Comparison of ENCODE assay signal across 8 cellular contexts in genomic region chr1:145095284-145096057, GRCh38. TPM values are rescaled to one million over a fixed set of nuclear protein-coding genes. Genes with fewer than 3 reads are reported as not detected.
A peak's percentile ranks its signal among the peaks of the same experiment; 100 is the strongest.
DNase-seq lines count a peak whose midpoint lies in the region; ATAC-seq and TF ChIP-seq lines count a peak whose summit lies in the region.
"Not testable (repeated sequence)": the region's sequence is repeated elsewhere in the genome, so short reads cannot be mapped to it uniquely, and the experiment has no call there.

TSS of gene FAM72D (plus strand) at chr1:145095974. CDS start at chr1:145096848, 874 bp downstream.
TSS of gene SRGAP2B (minus strand) at chr1:145095328. CDS start at chr1:145092901, 2,427 bp downstream.

- peak; percentile 80 for ATAC-seq in GM18505 (IDR thresholded peaks at IDR 0.05; ENCODE audit: unreplicated experiment)
- peak; percentile 81 for ATAC-seq in GM21529 (IDR thresholded peaks at IDR 0.05; ENCODE audit: unreplicated experiment)
- ATAC-seq in HG03095 (IDR thresholded peaks at IDR 0.05; ENCODE audit: unreplicated experiment), result peak; percentile 78
- peak; percentile 92 for ATAC-seq in gastroesophageal sphincter
- ATAC-seq in natural killer cell, result peak; percentile 78 to 92 (median 81)

- not testable (repeated sequence) for H3K4me1 Mint-ChIP-seq in natural killer cell

- H3K27ac ChIP-seq in OCI-LY3 (ENCODE audit: low read length), result not testable (repeated sequence)
- H3K27ac ChIP-seq in gastroesophageal sphincter (peak within 1 kb of the TSS in 3 of 4 donors; percentile 51 to 82 (median 80)), transverse colon (peak within 1 kb of the TSS in 3 of 4 donors; percentile 74 to 80 (median 76))

- H3K9me3 Mint-ChIP-seq in natural killer cell, result not testable (repeated sequence)

- not testable (repeated sequence) for TF ChIP-seq CTCF in OCI-LY3 (IDR thresholded peaks at IDR 0.05; ENCODE audit: low read depth, low read length); gastroesophageal sphincter (IDR thresholded peaks at IDR 0.05); natural killer cell (IDR thresholded peaks at IDR 0.05); transverse colon (IDR thresholded peaks at IDR 0.05)

- not testable (repeated sequence) for H3K9ac ChIP-seq in OCI-LY3 (ENCODE audit: low read length); adipocyte (ENCODE audit: low read length)

- not testable (repeated sequence) for DNase-seq in adipocyte (ENCODE audit: low read depth); natural killer cell; transverse colon

- not testable (repeated sequence) for TF ChIP-seq EP300 in gastroesophageal sphincter (IDR thresholded peaks at IDR 0.05); transverse colon (IDR thresholded peaks at IDR 0.05; ENCODE audit: low read depth)

- not testable (repeated sequence) for H3K9me3 ChIP-seq in OCI-LY3 (ENCODE audit: insufficient read depth, low read length); adipocyte (ENCODE audit: control insufficient read depth, low read length); gastroesophageal sphincter; transverse colon

- H3K36me3 Mint-ChIP-seq in natural killer cell, result not testable (repeated sequence)

- H2AFZ ChIP-seq in OCI-LY3 (ENCODE audit: low read depth, low read length), result not testable (repeated sequence)

- intact Hi-C loops in natural killer cell (cut with micrococcal nuclease); transverse colon (cut with DNase I; ENCODE audit: low total_unique reads): not testable (repeated sequence)

- H3K4me2 ChIP-seq in OCI-LY3 (ENCODE audit: low read length), result not testable (repeated sequence)

- H3K36me3 ChIP-seq in OCI-LY3 (replicated peaks; ENCODE audit: low read depth, low read length); adipocyte (ENCODE audit: control insufficient read depth, insufficient read depth, low read length, severe bottlenecking); gastroesophageal sphincter; transverse colon: not testable (repeated sequence)

- H4K20me1 ChIP-seq in OCI-LY3 (ENCODE audit: insufficient read depth, low read length), result not testable (repeated sequence)

- H3K27me3 Mint-ChIP-seq in natural killer cell (ENCODE audit: low read depth in 2 of 2), result not testable (repeated sequence)

- not testable (repeated sequence) for TF ChIP-seq POLR2A in GM18505 (IDR thresholded peaks at IDR 0.05; ENCODE audit: borderline replicate concordance, extremely low read depth, insufficient read depth, insufficient read length); gastroesophageal sphincter (IDR thresholded peaks at IDR 0.05); transverse colon (IDR thresholded peaks at IDR 0.05)

- in situ Hi-C loops in transverse colon (cut with MboI; ENCODE audit: low pct_ligation_motif_present in 1 of 4, low pct_unique_long_range_greater_than_20kb in 1 of 4, low sequenced_read_pairs in 3 of 4), result not testable (repeated sequence)

- H3K4me1 ChIP-seq in OCI-LY3 (ENCODE audit: low read length); adipocyte (ENCODE audit: control insufficient read depth, insufficient read depth, low read length); gastroesophageal sphincter; transverse colon: not testable (repeated sequence)

- H3K27me3 ChIP-seq in OCI-LY3 (ENCODE audit: low read depth, low read length); adipocyte (replicated peaks; ENCODE audit: control insufficient read depth, insufficient read depth, low read length); gastroesophageal sphincter; transverse colon: not testable (repeated sequence)

- H3K4me3 Mint-ChIP-seq in natural killer cell, result not testable (repeated sequence)

- H3K4me3 ChIP-seq in OCI-LY3 (ENCODE audit: low read length) (peak within 1 kb of the TSS; percentile 65; the same call in 1 of the 2 replicates), adipocyte (ENCODE audit: low read length) (peak within 1 kb of the TSS; percentile 61), gastroesophageal sphincter (peak within 1 kb of the TSS; percentile 45 to 72), transverse colon (peak within 1 kb of the TSS in 3 of 4 donors; percentile 26 to 36 (median 33))

- no CpG with 5 or more reads among the region's 47 CpGs for WGBS in gastroesophageal sphincter (ENCODE audit: low coverage in 1 of 2), 2 donors
- no CpG with 5 or more reads among the region's 47 CpGs for WGBS in transverse colon (ENCODE audit: low coverage in 1 of 2), 2 donors

- H3K27ac Mint-ChIP-seq in natural killer cell, result not testable (repeated sequence)

- not testable (repeated sequence) for H3K79me2 ChIP-seq in OCI-LY3 (ENCODE audit: low read length)

RNA-seq across cellular contexts. Expression of gene FAM72D, which starts in this region (rescaled TPM):
- total RNA-seq in gastroesophageal sphincter, result under 1 TPM in 2 of 4 donors, not detected in 2; 0.15 to 0.40 TPM
- under 1 TPM in 1 of 3 donors, not detected in 2; 0.39 TPM for total RNA-seq in natural killer cell
- not detected for total RNA-seq in transverse colon

RNA-seq across cellular contexts. Expression of gene SRGAP2B, which starts in this region (rescaled TPM):
- 10 to 100 TPM; 13.1 to 27.9 (median 20.2) TPM for total RNA-seq in gastroesophageal sphincter
- total RNA-seq in natural killer cell, result 10 to 100 TPM; 11.9 to 21.3 (median 18.2) TPM
- 10 to 100 TPM in 1 of 4 donors, 1 to 10 TPM in 2, under 1 TPM in 1; 0.75 to 10.6 (median 6.4) TPM for total RNA-seq in transverse colon
